ENCODE assay signal across 16 cellular contexts in the genomic region with DNA sequence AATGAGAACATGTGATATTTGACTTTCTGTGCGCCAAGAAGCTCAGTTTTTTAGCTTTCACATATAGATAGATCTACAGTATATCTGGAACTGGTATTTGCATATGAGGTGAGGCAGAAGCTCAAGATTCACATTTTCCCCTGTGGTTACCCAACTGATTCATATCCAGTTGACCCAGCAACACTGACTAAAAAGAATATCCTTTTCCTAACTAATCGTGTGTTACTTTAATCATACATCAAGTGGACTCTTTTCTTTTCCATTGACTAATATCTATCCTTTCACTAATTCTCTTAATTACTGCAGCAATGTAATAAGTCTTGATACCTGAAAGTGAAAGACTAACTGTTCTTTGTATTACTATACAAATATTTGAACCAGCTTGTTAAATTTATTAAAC.
DNase-seq lines count a peak whose midpoint lies in the region; ATAC-seq and TF ChIP-seq lines count a peak whose summit lies in the region.
"Had no signal": no experiment of that assay in that cellular context is flagged by ENCODE, and none has a peak within 500 bp of the region (broad histone marks: within the 10 kb centered on the region; RNA-seq: fewer than 3 reads in every experiment).

No MANE protein-coding gene starts in this region.

- in situ Hi-C loops in GM13977 (cut with MboI; ENCODE audit: low pct_unique_long_range_greater_than_20kb, low sequenced_read_pairs, unreplicated experiment), result no loop called here

- ATAC-seq in GM18909 (IDR thresholded peaks at IDR 0.05; ENCODE audit: poor library complexity, unreplicated experiment) (peak; percentile 59), HG02973 (IDR thresholded peaks at IDR 0.05; ENCODE audit: unreplicated experiment) (peak; percentile 96), esophagus mucosa (no peak)
- peak; percentile 95 for ATAC-seq in activated CD8-positive, alpha-beta T cell treated with anti-CD3 and anti-CD28 coated beads for 36 hours
- ATAC-seq: HepG2, psoas muscle had no signal

- CTCF ChIA-PET in activated CD8-positive, alpha-beta T cell treated with anti-CD3 and anti-CD28 coated beads for 36 hours (lab: Charles Lee), result interaction anchor here (1.2 to 1.3 kb wide), 2 partner anchors 10 to 102 kb away, joined by 3 to 4 read pairs; no protein-coding TSS in a partner anchor

- H3K4me3 Mint-ChIP-seq in activated CD8-positive, alpha-beta T cell treated with anti-CD3 and anti-CD28 coated beads for 36 hours, result no peak overlapping the region

- peaks cover 40% of the 10 kb centered on the region for H3K36me3 Mint-ChIP-seq in activated CD8-positive, alpha-beta T cell treated with anti-CD3 and anti-CD28 coated beads for 36 hours (ENCODE audit: low read depth)

- no peak for TF ChIP-seq CTCF in GM13977 (IDR thresholded peaks at IDR 0.05; ENCODE audit: extremely low read depth, insufficient read depth, missing control alignments)
- no peak for TF ChIP-seq CTCF in activated CD8-positive, alpha-beta T cell treated with anti-CD3 and anti-CD28 coated beads for 36 hours (IDR thresholded peaks at IDR 0.05)

- peaks cover 51% of the 10 kb centered on the region for H3K4me1 Mint-ChIP-seq in activated CD8-positive, alpha-beta T cell treated with anti-CD3 and anti-CD28 coated beads for 36 hours (ENCODE audit: low read depth)

- POLR2A ChIA-PET in activated CD8-positive, alpha-beta T cell treated with anti-CD3 and anti-CD28 coated beads for 36 hours (lab: Charles Lee), result interaction anchor here (1.0 kb wide), 1 partner anchor 235 kb away, joined by 6 read pairs; a partner anchor contains a TSS

- H3K27me3 Mint-ChIP-seq in activated CD8-positive, alpha-beta T cell treated with anti-CD3 and anti-CD28 coated beads for 36 hours, result no peaks in the 10 kb centered on the region

- H3K9me3 Mint-ChIP-seq in activated CD8-positive, alpha-beta T cell treated with anti-CD3 and anti-CD28 coated beads for 36 hours, result peaks cover 35% of the 10 kb centered on the region

- intact Hi-C loops in activated CD8-positive, alpha-beta T cell treated with anti-CD3 and anti-CD28 coated beads for 36 hours (cut with micrococcal nuclease), result loop anchor here (5.0 to 10.0 kb wide), 3 partner anchors 122 to 241 kb away; a partner anchor contains a TSS

- DNase-seq in GM13977 (ENCODE audit: low spot score), result peak; percentile 24
- DNase-seq in activated CD8-positive, alpha-beta T cell treated with anti-CD3 and anti-CD28 coated beads for 36 hours, result peak; percentile 36
- no peak for DNase-seq in iPS-NIHi7 (ENCODE audit: extremely low spot score)
- no peak for DNase-seq in MV-4-11 (lab: John Stamatoyannopoulos, UW)
- no peak for DNase-seq in NCI-H748 treated with DMSO at 0.1 percent for 48 hours (lab: John Stamatoyannopoulos, UW)
- DNase-seq: AML-193, GOT3, left ventricle myocardium inferior, psoas muscle, SHP77 treated with DMSO at 0.1 percent for 48 hours, T-helper 9 cell, testis had no signal

- H3K27ac Mint-ChIP-seq in activated CD8-positive, alpha-beta T cell treated with anti-CD3 and anti-CD28 coated beads for 36 hours, result peak overlapping the region; percentile 87

Comparison
In these comparisons a context has a peak if more than half of its experiments do, and no peak if none do; other contexts are left out.
1. DNase-seq: peak in GM13977 (single experiment) and activated CD8-positive, alpha-beta T cell treated with anti-CD3 and anti-CD28 coated beads for 36 hours (single experiment); none in iPS-NIHi7 (single experiment), MV-4-11 (single experiment) and NCI-H748 treated with DMSO at 0.1 percent for 48 hours (single experiment).